ENCODE assay signal across 8 cellular contexts in the genomic region with DNA sequence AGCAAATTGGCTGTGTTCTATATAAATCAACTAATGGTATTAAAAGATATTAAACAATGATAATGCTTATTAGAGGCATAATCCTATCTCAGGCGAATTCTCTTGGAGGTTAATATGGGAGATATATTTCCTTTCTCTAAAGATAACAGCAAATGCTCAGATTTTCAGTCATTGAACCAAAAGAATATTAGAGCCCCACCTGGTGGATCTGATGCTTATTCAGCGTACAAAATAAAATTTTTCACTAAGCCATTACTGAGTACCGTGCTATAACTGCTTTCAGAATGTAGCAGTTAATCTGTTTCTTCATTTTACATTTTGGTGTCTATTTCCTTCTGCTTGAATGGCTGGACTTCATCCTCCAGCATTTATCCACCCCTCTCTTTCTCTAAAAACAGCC.
DNase-seq lines count a peak whose midpoint lies in the region; ATAC-seq and TF ChIP-seq lines count a peak whose summit lies in the region.

No MANE protein-coding gene starts in this region.

- WGBS in heart right ventricle, 2 donors: 22 to 41% methylated on average over 3 of the region's 3 CpGs

- no peak overlapping the region for H2AFZ ChIP-seq in PC-9

- no peaks in the 10 kb centered on the region for H3K27me3 ChIP-seq in heart right ventricle
- H3K27me3 ChIP-seq in PC-9 (ENCODE audit: insufficient read depth, low read depth): no peaks in the 10 kb centered on the region
- H3K27me3 ChIP-seq in foreskin keratinocyte: peaks cover 8% of the 10 kb centered on the region

- H3K9me3 ChIP-seq in heart right ventricle (peaks cover 0 to 13% (median 0%) of the 10 kb centered on the region in 11 donors), PC-9 (ENCODE audit: insufficient read depth, low read depth) (no peaks in the 10 kb centered on the region)

- intact Hi-C loops in heart right ventricle (cut with DNase I) (loop anchor here in 1 of 10 donors (10.0 kb wide), 1 partner anchor 795 kb away; no protein-coding TSS in a partner anchor), left ventricle myocardium superior (cut with micrococcal nuclease) (no loop called here), PC-9 (cut with micrococcal nuclease; ENCODE audit: unreplicated experiment) (no loop called here)

- H3K4me1 ChIP-seq in heart right ventricle: peaks cover 0 to 4% (median 0%) of the 10 kb centered on the region in 9 donors
- no peaks in the 10 kb centered on the region for H3K4me1 ChIP-seq in PC-9 (replicated peaks; ENCODE audit: insufficient read depth)
- no peaks in the 10 kb centered on the region for H3K4me1 ChIP-seq in foreskin keratinocyte

- H3F3A ChIP-seq in PC-9 (ENCODE audit: insufficient read depth, low read depth): no peaks in the 10 kb centered on the region

- H3K36me3 ChIP-seq in heart right ventricle: no peaks in the 10 kb centered on the region
- H3K36me3 ChIP-seq in PC-9 (ENCODE audit: low read depth): no peaks in the 10 kb centered on the region

- DNase-seq in heart right ventricle: no peak
- no peak for DNase-seq in left ventricle myocardium superior
- no peak for DNase-seq in PC-9
- DNase-seq in foreskin keratinocyte: no peak
- DNase-seq in activated effector memory CD4-positive, alpha-beta T cell treated with anti-CD3 and anti-CD28 coated beads, Interleukin-2, amount 50 U/mL, for 16 hours: no peak
- DNase-seq in activated CD4-positive, alpha-beta T cell treated with anti-CD3 and anti-CD28 coated beads, Interleukin-2, amount 50 U/mL, for 48 hours: no peak
- DNase-seq in ureter (ENCODE audit: low spot score): no peak
- no peak for DNase-seq in stimulated activated CD4-positive, alpha-beta T cell treated with anti-CD3 and anti-CD28 coated beads, Interleukin-4, amount 100 ng/mL, for 1 hour

- H3K4me2 ChIP-seq in PC-9: no peak overlapping the region

- BruUV-seq in PC-9 (replicated peaks; lab: Mats Ljungman, UMichigan): no TSS peak

- H4K20me1 ChIP-seq in PC-9 (ENCODE audit: insufficient read depth): no peaks in the 10 kb centered on the region

- H3K27ac ChIP-seq in heart right ventricle: no peak overlapping the region
- H3K27ac ChIP-seq in PC-9: no peak overlapping the region
- H3K27ac ChIP-seq in foreskin keratinocyte: no peak overlapping the region

- no peaks in the 10 kb centered on the region for H3K9me2 ChIP-seq in PC-9 (ENCODE audit: insufficient read depth)

- H3K4me3 ChIP-seq in heart right ventricle (no peak overlapping the region), PC-9 (no peak overlapping the region)

- H3K79me2 ChIP-seq in PC-9 (ENCODE audit: low read depth): no peaks in the 10 kb centered on the region

- CTCF ChIA-PET in PC-9 (lab: Charles Lee): interaction anchor here (0.6 kb wide), 1 partner anchor 239 kb away, joined by 4 read pairs; no protein-coding TSS in a partner anchor

- no peak for ATAC-seq in heart right ventricle
- no peak for ATAC-seq in left ventricle myocardium superior
- peak; percentile 36 for ATAC-seq in foreskin keratinocyte

- TF ChIP-seq CTCF in heart right ventricle (IDR thresholded peaks at IDR 0.05) (peak; percentile 11 to 54 (median 47)), PC-9 (conservative IDR thresholded peaks at IDR 0.05) (peak; percentile 72), foreskin keratinocyte (conservative IDR thresholded peaks at IDR 0.05) (peak; percentile 62)

- POLR2A ChIA-PET in PC-9 (lab: Charles Lee; ENCODE audit: unreplicated experiment): no interaction called here
